Comparison of ENCODE assay signal across 14 cellular contexts in the genomic region with DNA sequence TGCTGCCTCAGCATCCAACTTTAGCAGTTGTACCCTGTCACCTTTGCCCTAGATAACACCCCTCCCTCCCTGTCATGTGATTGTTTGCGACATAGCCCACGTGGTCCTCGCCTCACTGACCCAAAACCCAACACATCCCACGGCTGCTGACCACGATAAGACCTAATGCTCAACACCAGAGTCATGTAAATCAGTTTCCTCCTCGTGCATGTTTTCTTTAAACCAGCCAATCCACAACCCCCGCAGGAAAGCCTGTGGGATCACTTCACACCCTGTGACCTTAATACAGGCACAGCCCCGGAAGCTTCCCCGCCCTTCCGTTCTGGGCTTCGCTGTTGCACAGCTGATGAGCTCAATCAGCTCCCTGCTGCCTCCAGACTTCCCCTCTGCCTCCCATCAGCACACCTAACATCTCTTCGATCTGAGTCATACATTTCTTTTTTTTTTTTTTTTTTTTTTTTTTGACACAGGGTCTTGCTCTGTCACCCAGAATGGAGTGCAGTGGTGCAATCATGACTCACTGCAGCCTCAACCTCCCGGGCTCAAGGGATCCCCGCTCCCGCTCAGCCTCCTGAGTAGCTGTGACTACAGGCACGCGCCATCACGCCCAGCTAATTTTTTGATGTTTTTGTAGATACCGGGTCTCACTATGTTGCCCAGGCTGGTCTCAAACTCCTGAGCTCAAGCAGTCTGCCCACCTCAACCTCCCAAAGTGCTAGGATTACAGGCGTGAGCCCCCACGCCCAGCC. TPM values are rescaled to one million over a fixed set of nuclear protein-coding genes. Genes with fewer than 3 reads are reported as not detected.
DNase-seq lines count a peak whose midpoint lies in the region; ATAC-seq and TF ChIP-seq lines count a peak whose summit lies in the region.
"Not testable (repeated sequence)": the region's sequence is repeated elsewhere in the genome, so short reads cannot be mapped to it uniquely, and the experiment has no call there.
"Had no signal": no experiment of that assay in that cellular context is flagged by ENCODE, and none has a peak within 500 bp of the region (broad histone marks: within the 10 kb centered on the region; RNA-seq: fewer than 3 reads in every experiment).

No MANE protein-coding gene starts in this region.

- not testable (repeated sequence) for H3K27me3 Mint-ChIP-seq in activated CD8-positive, alpha-beta T cell treated with anti-CD3 and anti-CD28 coated beads, Interleukin-2, amount 10 ng/mL, durations not matched to agents 7 days and 5 days (ENCODE audit: low read depth); natural killer cell (ENCODE audit: low read depth in 2 of 2)

- peak; percentile 60 for ATAC-seq in GM19023 (IDR thresholded peaks at IDR 0.05; ENCODE audit: unreplicated experiment)
- ATAC-seq in GM21515 (IDR thresholded peaks at IDR 0.05; ENCODE audit: unreplicated experiment), result peak; percentile 83
- ATAC-seq in HG02973 (IDR thresholded peaks at IDR 0.05; ENCODE audit: unreplicated experiment), result peak; percentile 78
- peak; percentile 59 for ATAC-seq in HG03575 (IDR thresholded peaks at IDR 0.05; ENCODE audit: extremely low read depth, insufficient number of reproducible peaks, low FRiP score, unreplicated experiment)
- peak; percentile 99 for ATAC-seq in activated CD8-positive, alpha-beta T cell treated with anti-CD3 and anti-CD28 coated beads, Interleukin-2, amount 10 ng/mL, durations not matched to agents 7 days and 5 days
- ATAC-seq in Right ventricle myocardium inferior, result peak; percentile 77
- ATAC-seq in natural killer cell, result peak; percentile 86 to 97 (median 88)

- H3K4me1 Mint-ChIP-seq in activated CD8-positive, alpha-beta T cell treated with anti-CD3 and anti-CD28 coated beads, Interleukin-2, amount 10 ng/mL, durations not matched to agents 7 days and 5 days (ENCODE audit: low read depth); natural killer cell: not testable (repeated sequence)

- TF ChIP-seq CTCF in natural killer cell (IDR thresholded peaks at IDR 0.05), result not testable (repeated sequence)

- CTCF ChIA-PET in activated CD8-positive, alpha-beta T cell treated with anti-CD3 and anti-CD28 coated beads, Interleukin-2, amount 10 ng/mL, durations not matched to agents 7 days and 5 days (lab: Charles Lee), result not testable (repeated sequence)

- POLR2A ChIA-PET in activated CD8-positive, alpha-beta T cell treated with anti-CD3 and anti-CD28 coated beads, Interleukin-2, amount 10 ng/mL, durations not matched to agents 7 days and 5 days (lab: Charles Lee), result not testable (repeated sequence)

- not testable (repeated sequence) for DNase-seq in activated CD8-positive, alpha-beta T cell treated with anti-CD3 and anti-CD28 coated beads, Interleukin-2, amount 10 ng/mL, durations not matched to agents 7 days and 5 days; Right ventricle myocardium inferior (ENCODE audit: missing footprints); natural killer cell

- not testable (repeated sequence) for H3K27ac Mint-ChIP-seq in activated CD8-positive, alpha-beta T cell treated with anti-CD3 and anti-CD28 coated beads, Interleukin-2, amount 10 ng/mL, durations not matched to agents 7 days and 5 days
- peak overlapping the region in 1 of 2 donors; percentile 60 for H3K27ac Mint-ChIP-seq in natural killer cell

- H3K4me3 Mint-ChIP-seq in activated CD8-positive, alpha-beta T cell treated with anti-CD3 and anti-CD28 coated beads, Interleukin-2, amount 10 ng/mL, durations not matched to agents 7 days and 5 days; natural killer cell: not testable (repeated sequence)

- H3K9me3 Mint-ChIP-seq in activated CD8-positive, alpha-beta T cell treated with anti-CD3 and anti-CD28 coated beads, Interleukin-2, amount 10 ng/mL, durations not matched to agents 7 days and 5 days (ENCODE audit: insufficient read depth); natural killer cell: not testable (repeated sequence)

- intact Hi-C loops in Right ventricle myocardium inferior (cut with DNase I); natural killer cell (cut with micrococcal nuclease): not testable (repeated sequence)

- not testable (repeated sequence) for H3K36me3 Mint-ChIP-seq in activated CD8-positive, alpha-beta T cell treated with anti-CD3 and anti-CD28 coated beads, Interleukin-2, amount 10 ng/mL, durations not matched to agents 7 days and 5 days (ENCODE audit: low read depth); natural killer cell

RNA-seq across cellular contexts. Expression of a gene that starts 9.7 kb away (rescaled TPM):
- not detected for total RNA-seq in activated CD8-positive, alpha-beta T cell treated with anti-CD3 and anti-CD28 coated beads, Interleukin-2, amount 10 ng/mL, durations not matched to agents 7 days and 5 days
- not detected for total RNA-seq in Right ventricle myocardium inferior
- total RNA-seq in natural killer cell, result not detected
- total RNA-seq: bronchial epithelial cell, Calu3, dermis microvascular lymphatic vessel endothelial cell, epithelial cell of proximal tubule, lower leg skin, myocyte, testis had no signal

RNA-seq across cellular contexts. Expression of a gene that starts 27.4 kb away (rescaled TPM):
- total RNA-seq in activated CD8-positive, alpha-beta T cell treated with anti-CD3 and anti-CD28 coated beads, Interleukin-2, amount 10 ng/mL, durations not matched to agents 7 days and 5 days, result not detected
- total RNA-seq in Right ventricle myocardium inferior, result not detected
- not detected for total RNA-seq in natural killer cell
- total RNA-seq: bronchial epithelial cell, Calu3, dermis microvascular lymphatic vessel endothelial cell, epithelial cell of proximal tubule, lower leg skin, myocyte, testis had no signal

RNA-seq across cellular contexts. Expression of a gene that starts 47.5 kb away (rescaled TPM):
- total RNA-seq in activated CD8-positive, alpha-beta T cell treated with anti-CD3 and anti-CD28 coated beads, Interleukin-2, amount 10 ng/mL, durations not matched to agents 7 days and 5 days, result not detected
- not detected for total RNA-seq in Right ventricle myocardium inferior
- total RNA-seq in natural killer cell, result not detected
- total RNA-seq: bronchial epithelial cell, Calu3, dermis microvascular lymphatic vessel endothelial cell, epithelial cell of proximal tubule, lower leg skin, myocyte, testis had no signal
